ENCODE assay signal across 14 cellular contexts in genomic region chr9:133539434-133539833, GRCh38. TPM values are rescaled to one million over a fixed set of nuclear protein-coding genes. Genes with fewer than 3 reads are reported as not detected.
DNase-seq lines count a peak whose midpoint lies in the region; ATAC-seq, FAIRE-seq and TF ChIP-seq lines count a peak whose summit lies in the region.
"Had no signal": no experiment of that assay in that cellular context is flagged by ENCODE, and none has a peak within 500 bp of the region (broad histone marks: within the 10 kb centered on the region; RNA-seq: fewer than 3 reads in every experiment).

No MANE protein-coding gene starts in this region.

- no peaks in the 10 kb centered on the region for H3K36me3 Mint-ChIP-seq in type B pancreatic cell
- H3K36me3 Mint-ChIP-seq in naive thymus-derived CD8-positive, alpha-beta T cell: no peaks in the 10 kb centered on the region

- no peaks in the 10 kb centered on the region for H3K9me3 Mint-ChIP-seq in type B pancreatic cell
- no peaks in the 10 kb centered on the region for H3K9me3 Mint-ChIP-seq in naive thymus-derived CD8-positive, alpha-beta T cell
- H3K9me3 Mint-ChIP-seq: activated CD4-positive, alpha-beta T cell treated with anti-CD3 and anti-CD28 coated beads, Interleukin-2, amount 10 ng/mL, durations not matched to agents 7 days and 5 days had no signal

- H3K27me3 ChIP-seq in mesendoderm (ENCODE audit: insufficient read depth, low read length, poor library complexity): no peaks in the 10 kb centered on the region

- H2BK5ac ChIP-seq in mesendoderm (ENCODE audit: low read length): no peak overlapping the region

- POLR2A ChIA-PET in naive thymus-derived CD8-positive, alpha-beta T cell (lab: Charles Lee): no interaction called here

- H2BK120ac ChIP-seq in mesendoderm (ENCODE audit: low read depth, low read length): no peak overlapping the region

- H3K79me2 ChIP-seq in mesendoderm (ENCODE audit: control insufficient read depth, insufficient read depth, low read length): no peaks in the 10 kb centered on the region

- ATAC-seq in naive thymus-derived CD8-positive, alpha-beta T cell: no peak
- ATAC-seq in HG03521 (IDR thresholded peaks at IDR 0.05; ENCODE audit: unreplicated experiment): no peak

- no peaks in the 10 kb centered on the region for H3K79me1 ChIP-seq in mesendoderm (ENCODE audit: low read length)

- H4K5ac ChIP-seq in mesendoderm (ENCODE audit: low read length): no peak overlapping the region

- in situ Hi-C loops in SK-MEL-5 (cut with HindIII; ENCODE audit: low pct_unique_long_range_greater_than_20kb, low sequenced_read_pairs): no loop called here

- H3K18ac ChIP-seq in mesendoderm (ENCODE audit: low read length): no peak overlapping the region

- H3K4me1 Mint-ChIP-seq in type B pancreatic cell (ENCODE audit: unreplicated experiment): no peaks in the 10 kb centered on the region
- peaks cover 7 to 17% (median 9%) of the 10 kb centered on the region in 4 donors for H3K4me1 Mint-ChIP-seq in naive thymus-derived CD8-positive, alpha-beta T cell
- H3K4me1 Mint-ChIP-seq: activated CD4-positive, alpha-beta T cell treated with anti-CD3 and anti-CD28 coated beads, Interleukin-2, amount 10 ng/mL, durations not matched to agents 7 days and 5 days had no signal

- H3K36me3 ChIP-seq in mesendoderm (ENCODE audit: control insufficient read depth, insufficient read depth, low read length): no peaks in the 10 kb centered on the region

- H3K23ac ChIP-seq in mesendoderm (ENCODE audit: low read length): no peak overlapping the region

- peak overlapping the region; percentile 39 for H3K27ac Mint-ChIP-seq in type B pancreatic cell
- peak overlapping the region in 2 of 10 donors; percentile 11 to 40 for H3K27ac Mint-ChIP-seq in naive thymus-derived CD8-positive, alpha-beta T cell
- H3K27ac Mint-ChIP-seq: activated CD4-positive, alpha-beta T cell treated with anti-CD3 and anti-CD28 coated beads, Interleukin-2, amount 10 ng/mL, durations not matched to agents 7 days and 5 days had no signal

- no peak overlapping the region for H2BK15ac ChIP-seq in mesendoderm (replicated peaks; ENCODE audit: low read depth)

- peak overlapping the region; percentile 94 for H3K56ac ChIP-seq in mesendoderm (ENCODE audit: low read length)

- no CpG with 5 or more reads among the region's 29 CpGs for WGBS in mesendoderm (ENCODE audit: extremely low coverage, insufficient coverage, low lambda C conversion rate)

- H3K9ac ChIP-seq in mesendoderm (ENCODE audit: low read length): peak overlapping the region; percentile 72
- H3K9ac ChIP-seq: SK-N-SH had no signal

- H3K4ac ChIP-seq in mesendoderm (ENCODE audit: low read depth, low read length): no peak overlapping the region

- peaks cover 10% of the 10 kb centered on the region for H3K4me1 ChIP-seq in mesendoderm (ENCODE audit: control insufficient read depth, low read depth, low read length)

- H3K4me2 ChIP-seq in mesendoderm (ENCODE audit: low read length): peak overlapping the region; percentile 45
- H3K4me2 ChIP-seq: SK-N-SH had no signal

- H2AK5ac ChIP-seq in mesendoderm (ENCODE audit: low read length): no peak overlapping the region

- no peak for FAIRE-seq in frontal cortex (lab: Jason Lieb, UNC)

- H3K27ac ChIP-seq in mesendoderm (ENCODE audit: low read depth, low read length): no peak overlapping the region

- H4K8ac ChIP-seq in mesendoderm (ENCODE audit: low read depth, low read length): no peak overlapping the region

- H3K4me3 ChIP-seq in mesendoderm (ENCODE audit: low read length): no peak overlapping the region

- TF ChIP-seq POLR2A in erythroblast (IDR thresholded peaks at IDR 0.05; ENCODE audit: low read length): no peak

- no peak for TF ChIP-seq CTCF in type B pancreatic cell (conservative IDR thresholded peaks at IDR 0.05)

- H3K27me3 Mint-ChIP-seq in type B pancreatic cell: peaks cover 8% of the 10 kb centered on the region
- peaks cover 0 to 8% (median 0%) of the 10 kb centered on the region in 5 donors for H3K27me3 Mint-ChIP-seq in naive thymus-derived CD8-positive, alpha-beta T cell

- H3K4me3 Mint-ChIP-seq in type B pancreatic cell: no peak overlapping the region
- peak overlapping the region in 3 of 10 donors; percentile 23 to 50 (median 25) for H3K4me3 Mint-ChIP-seq in naive thymus-derived CD8-positive, alpha-beta T cell
- H3K4me3 Mint-ChIP-seq: activated CD4-positive, alpha-beta T cell treated with anti-CD3 and anti-CD28 coated beads, Interleukin-2, amount 10 ng/mL, durations not matched to agents 7 days and 5 days had no signal

- peak; percentile 49 for DNase-seq in SK-MEL-5 (ENCODE audit: low read depth, low spot score)
- DNase-seq in frontal cortex (ENCODE audit: low spot score in 2 of 2): peak; percentile 67 to 73
- DNase-seq in mesendoderm: peak; percentile 43
- no peak for DNase-seq in type B pancreatic cell (ENCODE audit: extremely low spot score, unreplicated experiment)
- no peak for DNase-seq in erythroblast (lab: John Stamatoyannopoulos, UW)
- no peak for DNase-seq in naive thymus-derived CD8-positive, alpha-beta T cell
- no peak for DNase-seq in DMS114 treated with DMSO at 0.1 percent for 48 hours (lab: John Stamatoyannopoulos, UW; ENCODE audit: unreplicated experiment)
- DNase-seq: activated CD4-positive, alpha-beta T cell treated with anti-CD3 and anti-CD28 coated beads, Interleukin-2, amount 10 ng/mL, durations not matched to agents 7 days and 5 days; activated naive CD4-positive, alpha-beta T cell treated with anti-CD3 and anti-CD28 coated beads, Interleukin-2, amount 50 U/mL, for 16 hours; DMS79 treated with DMSO at 0.1 percent for 48 hours; NCI-H510A treated with DMSO at 0.1 percent for 48 hours; SK-N-SH had no signal

RNA-seq across cellular contexts. Expression of gene ADAMTSL2, which starts 4.9 kb away (rescaled TPM):
- total RNA-seq in SK-MEL-5 (2014; rRNA removed; shearing (Covaris generic)): 0.83 and 1.1 TPM in 2 replicates
- 1.4 and 2.0 TPM in 2 replicates for polyA plus RNA-seq in SK-MEL-5 (2015; cell fraction: cytosol; rRNA removed)
- 2.5 and 2.9 TPM in 2 replicates for polyA plus RNA-seq in SK-MEL-5 (2015; cell fraction: nucleus; rRNA removed)
- total RNA-seq in frontal cortex: 2.4 TPM
- 0.32 TPM for polyA plus RNA-seq in mesendoderm (2013, experiment 1 of 2)
- polyA plus RNA-seq in mesendoderm (2013, experiment 2 of 2): 0.29 TPM
- 0.57 and 0.65 TPM in 2 replicates for total RNA-seq in type B pancreatic cell (ENCODE audit: low replicate concordance)
- under 1 TPM; 0.44 to 0.66 TPM for total RNA-seq in naive thymus-derived CD8-positive, alpha-beta T cell
- under 1 TPM in 2 of 3 donors, not detected in 1; 0.03 to 0.14 TPM for polyA plus RNA-seq in naive thymus-derived CD8-positive, alpha-beta T cell
- total RNA-seq: activated CD4-positive, alpha-beta T cell treated with anti-CD3 and anti-CD28 coated beads, Interleukin-2, amount 10 ng/mL, durations not matched to agents 7 days and 5 days had no signal

RNA-seq across cellular contexts. Expression of gene MYMK, which starts 14.7 kb away (rescaled TPM):
- not detected in 2 replicates for total RNA-seq in SK-MEL-5 (2014; rRNA removed; shearing (Covaris generic))
- polyA plus RNA-seq in SK-MEL-5 (2015; cell fraction: cytosol; rRNA removed): not detected in 2 replicates
- not detected in 2 replicates for polyA plus RNA-seq in SK-MEL-5 (2015; cell fraction: nucleus; rRNA removed)
- not detected for total RNA-seq in frontal cortex
- not detected for polyA plus RNA-seq in mesendoderm (2013, experiment 1 of 2)
- polyA plus RNA-seq in mesendoderm (2013, experiment 2 of 2): 0.08 TPM
- total RNA-seq in type B pancreatic cell (ENCODE audit: low replicate concordance): not detected in 2 replicates
- total RNA-seq in naive thymus-derived CD8-positive, alpha-beta T cell: not detected
- not detected for polyA plus RNA-seq in naive thymus-derived CD8-positive, alpha-beta T cell
- total RNA-seq: activated CD4-positive, alpha-beta T cell treated with anti-CD3 and anti-CD28 coated beads, Interleukin-2, amount 10 ng/mL, durations not matched to agents 7 days and 5 days; M059J had no signal
- polyA plus RNA-seq: SK-N-SH had no signal

Comparison
In these comparisons a context has a peak if more than half of its experiments do, and no peak if none do; other contexts are left out.
1. DNase-seq: peak in SK-MEL-5 (single experiment), frontal cortex (2 of 2) and mesendoderm (single experiment); none in type B pancreatic cell (single experiment), erythroblast (0 of 2), naive thymus-derived CD8-positive, alpha-beta T cell (0 of 10) and DMS114 treated with DMSO at 0.1 percent for 48 hours (single experiment).